ENCODE assay signal across 9 cellular contexts in the genomic region with DNA sequence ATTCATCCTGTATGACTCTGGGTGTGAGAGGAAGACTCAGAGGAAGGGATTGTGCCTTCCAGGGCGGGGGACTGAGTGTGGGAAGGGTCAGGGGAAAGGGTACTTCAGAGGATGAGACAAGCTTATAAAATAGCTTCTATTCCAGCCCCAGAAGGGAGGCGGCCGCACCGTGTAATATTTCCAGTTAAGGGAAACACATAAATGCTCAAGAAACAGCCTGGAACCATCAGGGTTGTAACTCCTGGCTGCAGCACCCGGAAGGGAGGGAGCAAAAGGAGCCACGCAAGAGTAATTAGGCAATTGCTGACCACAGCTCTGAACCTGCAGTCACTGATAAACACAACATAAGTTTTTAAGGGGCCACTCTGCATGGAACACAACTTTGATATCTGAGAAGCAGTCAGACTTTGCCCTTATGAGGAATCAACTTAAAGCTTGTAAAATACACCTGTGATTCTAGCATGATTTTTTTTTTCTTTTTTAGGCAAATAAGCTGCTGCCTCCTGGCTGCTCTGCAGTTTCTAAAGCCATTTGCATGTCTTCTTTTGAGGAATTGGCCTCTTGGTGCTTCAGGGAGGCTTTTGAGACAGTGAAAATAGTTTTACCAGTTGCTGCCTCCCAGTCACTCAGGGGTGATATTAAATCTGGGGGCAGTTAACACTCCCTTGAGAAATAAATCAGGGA.
DNase-seq lines count a peak whose midpoint lies in the region; ATAC-seq lines count a peak whose summit lies in the region.
"Had no signal": no experiment of that assay in that cellular context is flagged by ENCODE, and none has a peak within 500 bp of the region (broad histone marks: within the 10 kb centered on the region; RNA-seq: fewer than 3 reads in every experiment).

No MANE protein-coding gene starts in this region.

- ATAC-seq in GM19395 (IDR thresholded peaks at IDR 0.05; ENCODE audit: unreplicated experiment) (peak; percentile 56), sciatic nerve (peak; percentile 95), GM18868 (IDR thresholded peaks at IDR 0.05; ENCODE audit: unreplicated experiment) (no peak)
- no peak for ATAC-seq in stimulated activated effector memory CD8-positive, alpha-beta T cell treated with anti-CD3 and anti-CD28 coated beads, Interleukin-12 subunit alpha, Interleukin-12 subunit beta, amount 100 ng/mL, for 72 hours

- no peak overlapping the region for H3K27ac Mint-ChIP-seq in stimulated activated effector memory CD8-positive, alpha-beta T cell treated with anti-CD3 and anti-CD28 coated beads, Interleukin-12 subunit alpha, Interleukin-12 subunit beta, amount 100 ng/mL, for 72 hours
- H3K27ac Mint-ChIP-seq: activated B cell treated with CpG ODN at 0.5 μM for 24 hours had no signal

- peak; percentile 64 for DNase-seq in NCI-H69 (lab: John Stamatoyannopoulos, UW)
- DNase-seq in fibroblast of peridontal ligament (ENCODE audit: extremely low read depth), result peak; percentile 41
- DNase-seq in sciatic nerve (ENCODE audit: low spot score), result peak; percentile 72
- no peak for DNase-seq in NCI-H2107 treated with DMSO at 0.1 percent for 48 hours (lab: John Stamatoyannopoulos, UW; ENCODE audit: unreplicated experiment)
- no peak for DNase-seq in DMS53 (lab: John Stamatoyannopoulos, UW)
- no peak for DNase-seq in stimulated activated effector memory CD8-positive, alpha-beta T cell treated with anti-CD3 and anti-CD28 coated beads, Interleukin-12 subunit alpha, Interleukin-12 subunit beta, amount 100 ng/mL, for 72 hours (ENCODE audit: low spot score in 2 of 2)
- DNase-seq: activated B cell treated with CpG ODN at 0.5 μM for 24 hours had no signal

- intact Hi-C loops in sciatic nerve (cut with DNase I), result no loop called here

- no peak overlapping the region for H3K4me3 Mint-ChIP-seq in stimulated activated effector memory CD8-positive, alpha-beta T cell treated with anti-CD3 and anti-CD28 coated beads, Interleukin-12 subunit alpha, Interleukin-12 subunit beta, amount 100 ng/mL, for 72 hours
- H3K4me3 Mint-ChIP-seq: activated B cell treated with CpG ODN at 0.5 μM for 24 hours had no signal

- H3K4me1 Mint-ChIP-seq in stimulated activated effector memory CD8-positive, alpha-beta T cell treated with anti-CD3 and anti-CD28 coated beads, Interleukin-12 subunit alpha, Interleukin-12 subunit beta, amount 100 ng/mL, for 72 hours, result no peaks in the 10 kb centered on the region

- no peaks in the 10 kb centered on the region for H3K9me3 Mint-ChIP-seq in stimulated activated effector memory CD8-positive, alpha-beta T cell treated with anti-CD3 and anti-CD28 coated beads, Interleukin-12 subunit alpha, Interleukin-12 subunit beta, amount 100 ng/mL, for 72 hours
- H3K9me3 Mint-ChIP-seq: activated B cell treated with CpG ODN at 0.5 μM for 24 hours had no signal

- no peaks in the 10 kb centered on the region for H3K36me3 Mint-ChIP-seq in stimulated activated effector memory CD8-positive, alpha-beta T cell treated with anti-CD3 and anti-CD28 coated beads, Interleukin-12 subunit alpha, Interleukin-12 subunit beta, amount 100 ng/mL, for 72 hours

Comparison
In these comparisons a context has a peak if more than half of its experiments do, and no peak if none do; other contexts are left out.
1. ATAC-seq: peak in GM19395 (single experiment) and sciatic nerve (single experiment); none in GM18868 (single experiment) and stimulated activated effector memory CD8-positive, alpha-beta T cell treated with anti-CD3 and anti-CD28 coated beads, Interleukin-12 subunit alpha, Interleukin-12 subunit beta, amount 100 ng/mL, for 72 hours (single experiment).
2. DNase-seq: peak in NCI-H69 (single experiment), fibroblast of peridontal ligament (single experiment) and sciatic nerve (single experiment); none in NCI-H2107 treated with DMSO at 0.1 percent for 48 hours (single experiment), DMS53 (single experiment) and stimulated activated effector memory CD8-positive, alpha-beta T cell treated with anti-CD3 and anti-CD28 coated beads, Interleukin-12 subunit alpha, Interleukin-12 subunit beta, amount 100 ng/mL, for 72 hours (0 of 2).